10 cellular contexts compared by ENCODE assay signal in the genomic region with DNA sequence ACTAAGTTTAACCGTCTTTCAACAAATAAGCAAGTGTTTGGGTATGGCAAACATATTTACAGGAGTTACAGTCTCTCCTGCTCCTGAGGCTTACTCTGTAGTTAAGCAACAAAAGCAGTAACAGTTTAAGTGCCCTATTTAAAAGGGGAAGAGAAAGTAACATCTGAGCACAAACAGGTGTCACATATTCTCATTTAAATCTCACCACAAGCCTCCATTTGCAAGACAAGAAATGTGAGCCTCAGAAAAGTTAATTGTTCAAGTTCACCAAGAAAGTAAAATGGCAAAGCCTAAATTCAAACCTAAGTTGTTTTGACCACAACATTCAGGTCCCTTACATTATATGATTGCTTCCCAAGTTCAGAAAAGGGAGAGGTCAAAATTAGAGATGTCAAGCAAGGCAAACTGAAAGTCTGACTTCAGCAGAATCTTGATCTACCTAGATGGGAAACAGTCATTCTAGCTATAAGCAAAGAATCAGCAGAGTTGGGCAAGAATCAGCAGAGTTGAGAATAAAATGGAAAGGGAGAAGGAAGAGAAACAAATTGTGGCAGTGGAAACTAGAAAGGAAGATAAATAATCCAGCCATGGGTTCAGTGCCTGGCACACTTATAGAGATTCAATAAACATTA.
DNase-seq lines count a peak whose midpoint lies in the region; ATAC-seq, FAIRE-seq and TF ChIP-seq lines count a peak whose summit lies in the region.
"Had no signal": no experiment of that assay in that cellular context is flagged by ENCODE, and none has a peak within 500 bp of the region (broad histone marks: within the 10 kb centered on the region; RNA-seq: fewer than 3 reads in every experiment).

No MANE protein-coding gene starts in this region.

- FAIRE-seq in GM12891 (lab: Jason Lieb, UNC) (peak; percentile 95), kidney (lab: Jason Lieb, UNC) (no peak)

- H3K36me3 ChIP-seq in kidney (ENCODE audit: control insufficient read depth in 1 of 2, insufficient read depth in 2 of 2, low read length in 2 of 2), result no peaks in the 10 kb centered on the region

- ATAC-seq in GM21423 (IDR thresholded peaks at IDR 0.05; ENCODE audit: unreplicated experiment) (peak; percentile 88), HG03139 (IDR thresholded peaks at IDR 0.05; ENCODE audit: unreplicated experiment) (peak; percentile 86)

- no peaks in the 10 kb centered on the region for H3K9me3 ChIP-seq in kidney (ENCODE audit: control insufficient read depth in 1 of 2, low read length in 2 of 2)

- H3K4me1 ChIP-seq in kidney (ENCODE audit: control insufficient read depth in 1 of 2, insufficient read depth in 1 of 2, low read depth in 1 of 2, low read length in 2 of 2), result peaks cover 0 to 2% of the 10 kb centered on the region in 2 donors

- no peak overlapping the region for H3K4me3 ChIP-seq in kidney (ENCODE audit: low read length in 2 of 2)

- DNase-seq in GM12891 (ENCODE audit: insufficient read length, low spot score) (peak; percentile 15), RPMI8226 (peak; percentile 83), cardiac septum (ENCODE audit: low spot score) (no peak), kidney (no peak), AG08396 (ENCODE audit: low spot score) (no peak)
- DNase-seq in activated effector memory CD4-positive, alpha-beta T cell treated with Interleukin-2 at 50 U/mL for 16 hours, result no peak
- DNase-seq: C1 segment of cervical spinal cord had no signal

- H3K9ac ChIP-seq in kidney (ENCODE audit: low read length in 2 of 2), result no peak overlapping the region

- no peak for TF ChIP-seq POLR2A in GM12891 (IDR thresholded peaks at IDR 0.05; ENCODE audit: low read depth, low read length)

- no peak for TF ChIP-seq CTCF in kidney (IDR thresholded peaks at IDR 0.05; ENCODE audit: borderline replicate concordance, extremely low read depth, insufficient read depth)

- H3K27ac ChIP-seq in kidney (ENCODE audit: low read depth in 2 of 2, low read length in 2 of 2), result no peak overlapping the region
- H3K27ac ChIP-seq: HL-60 had no signal

- intact Hi-C loops in cardiac septum (cut with DNase I) (no loop called here), kidney (cut with DNase I) (no loop called here)

TF ChIP-seq in GM12891, 5 proteins besides CTCF, POLR2A, EP300 and RAD21:
- TF ChIP-seq TAF1 (IDR thresholded peaks at IDR 0.05; ENCODE audit: low read depth, low read length), result no peak
- peak; percentile 98 for TF ChIP-seq SPI1 (IDR thresholded peaks at IDR 0.05; ENCODE audit: low read depth, low read length)

Comparison
In these comparisons a context has a peak if more than half of its experiments do, and no peak if none do; other contexts are left out.
1. DNase-seq: peak in GM12891 (single experiment) and RPMI8226 (single experiment); none in activated effector memory CD4-positive, alpha-beta T cell treated with Interleukin-2 at 50 U/mL for 16 hours (single experiment), cardiac septum (single experiment), kidney (single experiment) and AG08396 (single experiment).